ENCODE assay signal across 33 cellular contexts in genomic region chr2:171008550-171009205, GRCh38.
DNase-seq lines count a peak whose midpoint lies in the region; ATAC-seq, FAIRE-seq and TF ChIP-seq lines count a peak whose summit lies in the region.
"Had no signal": no experiment of that assay in that cellular context is flagged by ENCODE, and none has a peak within 500 bp of the region (broad histone marks: within the 10 kb centered on the region; RNA-seq: fewer than 3 reads in every experiment).

No MANE protein-coding gene starts in this region.

- WGBS in HepG2 (ENCODE audit: low lambda C conversion rate): 91% methylated on average over 2 of the region's 2 CpGs
- 62% methylated on average over 2 of the region's 2 CpGs for WGBS in right lobe of liver (ENCODE audit: insufficient coverage, low coverage, low lambda C conversion rate, missing lambda C conversion rate)
- 55% methylated on average over 2 of the region's 2 CpGs for WGBS in smooth muscle cell (ENCODE audit: low lambda C conversion rate)

- TF ChIP-seq EP300 in HepG2 (IDR thresholded peaks at IDR 0.05; ENCODE audit: low read depth in 2 of 2, low read length in 2 of 2) (no peak), HepG2 (CRISPR knock-in tag; IDR thresholded peaks at IDR 0.05; ENCODE audit: borderline replicate concordance) (no peak)

- no peak for DNase-seq in HepG2 (ENCODE audit: low spot score)
- no peak for DNase-seq in right lobe of liver
- no peak for DNase-seq in WTC11 (ENCODE audit: low spot score)
- peak; percentile 72 for DNase-seq in fibroblast of villous mesenchyme (ENCODE audit: low read depth)
- no peak for DNase-seq in smooth muscle cell (lab: John Stamatoyannopoulos, UW; ENCODE audit: unreplicated experiment)
- no peak for DNase-seq in cerebellar nuclear complex (lab: John Stamatoyannopoulos, UW)
- no peak for DNase-seq in activated CD4-positive, CD25-positive, alpha-beta regulatory T cell treated with anti-CD3 and anti-CD28 coated beads, Interleukin-2, amount 50 U/mL, for 72 hours
- DNase-seq: ACHN; activated CD4-positive, alpha-beta T cell treated with anti-CD3 and anti-CD28 coated beads for 4 hours; activated naive CD4-positive, alpha-beta T cell; BE2C; colonic mucosa; DMS53; effector CD8-positive, alpha-beta T cell; glutamatergic neuron; islet precursor cell; KG1; left ventricle myocardium superior; naive thymus-derived CD4-positive, alpha-beta T cell; NCI-H1105 treated with DMSO at 0.1 percent for 48 hours; NCI-H1930; NCI-H2171 treated with DMSO at 0.1 percent for 48 hours; NCI-H524; OCI-M1; stimulated activated CD4-positive, alpha-beta T cell treated with anti-CD3 and anti-CD28 coated beads, Interleukin-4, amount 100 ng/mL, for 24 hours; T-helper 17 cell; transverse colon had no signal

- CTCF ChIA-PET in HepG2 (lab: Yijun Ruan, JAX; ENCODE audit: low intra/inter-chr PET ratio, low total read pairs): no interaction called here
- CTCF ChIA-PET in WTC11 (lab: Charles Lee): interaction anchor here (1.4 kb wide), 1 partner anchor 36 kb away, joined by 4 read pairs; no protein-coding TSS in a partner anchor

- H3K4me1 ChIP-seq in HepG2 (ENCODE audit: insufficient read depth, low read length) (no peaks in the 10 kb centered on the region), right lobe of liver (no peaks in the 10 kb centered on the region), smooth muscle cell (ENCODE audit: low read depth) (peaks cover 7% of the 10 kb centered on the region)
- H3K4me1 ChIP-seq: BE2C, colonic mucosa, transverse colon had no signal

- no peak for TF ChIP-seq CTCF in HepG2 (CRISPR knock-in tag; IDR thresholded peaks at IDR 0.05)
- TF ChIP-seq CTCF in right lobe of liver (IDR thresholded peaks at IDR 0.05): no peak
- TF ChIP-seq CTCF in WTC11 (IDR thresholded peaks at IDR 0.05): no peak
- no peak for TF ChIP-seq CTCF in fibroblast of villous mesenchyme (IDR thresholded peaks at IDR 0.05; ENCODE audit: insufficient read depth, low read depth, low read length)
- TF ChIP-seq CTCF in smooth muscle cell (IDR thresholded peaks at IDR 0.05; ENCODE audit: borderline replicate concordance, insufficient read depth, poor library complexity, severe bottlenecking): no peak

- FAIRE-seq in HepG2 (lab: Jason Lieb, UNC): no peak
- FAIRE-seq: bronchial epithelial cell, H54, TTC549 had no signal

- H3F3A ChIP-seq in smooth muscle cell (ENCODE audit: low read depth): no peaks in the 10 kb centered on the region

- H3K36me3 ChIP-seq in HepG2 (replicated peaks in 1 of 2; ENCODE audit: control insufficient read depth in 1 of 2, insufficient read depth in 2 of 2, low read length in 2 of 2) (peaks cover 8 to 79% of the 10 kb centered on the region in 2 experiments), right lobe of liver (peaks cover 0 to 37% (median 12%) of the 10 kb centered on the region in 4 donors), smooth muscle cell (ENCODE audit: low read depth) (peaks cover 1% of the 10 kb centered on the region)

- H3K27me3 ChIP-seq in HepG2 (ENCODE audit: control insufficient read depth in 1 of 2, insufficient read depth in 2 of 2, low read length in 2 of 2) (no peaks in the 10 kb centered on the region), right lobe of liver (no peaks in the 10 kb centered on the region), smooth muscle cell (ENCODE audit: low read depth) (no peaks in the 10 kb centered on the region)
- H3K27me3 ChIP-seq: BE2C, colonic mucosa, transverse colon had no signal

- H4K20me1 ChIP-seq in HepG2 (ENCODE audit: insufficient read depth, low read length) (no peaks in the 10 kb centered on the region), smooth muscle cell (ENCODE audit: low read depth) (no peaks in the 10 kb centered on the region)

- H3K79me2 ChIP-seq in HepG2 (ENCODE audit: insufficient read depth, low read length) (no peaks in the 10 kb centered on the region), smooth muscle cell (ENCODE audit: low read depth) (no peaks in the 10 kb centered on the region)

- TF ChIP-seq RAD21 in HepG2 (CRISPR knock-in tag; IDR thresholded peaks at IDR 0.05): no peak

- in situ Hi-C loops in HepG2 (cut with HindIII; ENCODE audit: extremely low pct_ligation_motif_present, low pct_unique_long_range_greater_than_20kb): no loop called here

- H3K27ac ChIP-seq in HepG2 (ENCODE audit: extremely low read length, insufficient read depth, low read length) (no peak overlapping the region), right lobe of liver (no peak overlapping the region), smooth muscle cell (ENCODE audit: low read depth) (peak overlapping the region; percentile 21)
- H3K27ac ChIP-seq: colonic mucosa, SK-N-MC, transverse colon had no signal

- no peak overlapping the region for H3K4me3 Mint-ChIP-seq in WTC11
- H3K4me3 Mint-ChIP-seq: naive thymus-derived CD4-positive, alpha-beta T cell; T-helper 17 cell had no signal

- H3K4me1 Mint-ChIP-seq in WTC11: no peaks in the 10 kb centered on the region

- intact Hi-C loops in HepG2 (cut with micrococcal nuclease; ENCODE audit: unreplicated experiment) (no loop called here), right lobe of liver (cut with DNase I) (no loop called here)

- no peaks in the 10 kb centered on the region for H3K9me3 ChIP-seq in HepG2 (ENCODE audit: low read length)
- no peaks in the 10 kb centered on the region for H3K9me3 ChIP-seq in right lobe of liver
- H3K9me3 ChIP-seq in smooth muscle cell (replicated peaks; ENCODE audit: low read depth): no peaks in the 10 kb centered on the region
- H3K9me3 ChIP-seq: BE2C, colonic mucosa, transverse colon had no signal

- POLR2A ChIA-PET in HepG2 (lab: Yijun Ruan, JAX) (no interaction called here), WTC11 (lab: Charles Lee) (no interaction called here)

- peaks cover 44% of the 10 kb centered on the region for H3K36me3 Mint-ChIP-seq in WTC11

- peak overlapping the region; percentile 69 for H3K27ac Mint-ChIP-seq in WTC11
- H3K27ac Mint-ChIP-seq: progenitor cell of endocrine pancreas had no signal

- ATAC-seq in HepG2 (no peak), right lobe of liver (no peak), WTC11 (no peak), GM18519 (IDR thresholded peaks at IDR 0.05; ENCODE audit: low FRiP score, unreplicated experiment) (no peak)
- ATAC-seq: left ventricle myocardium superior; naive thymus-derived CD4-positive, alpha-beta T cell; T-helper 17 cell had no signal

- no peak for TF ChIP-seq POLR2A in HepG2 (IDR thresholded peaks at IDR 0.05; ENCODE audit: insufficient read depth in 1 of 2, low read depth in 2 of 2, low read length in 2 of 2)
- no peak for TF ChIP-seq POLR2A in right lobe of liver (IDR thresholded peaks at IDR 0.05)

- no TSS peak for BruUV-seq in HepG2 (replicated peaks; lab: Mats Ljungman, UMichigan)

- no peaks in the 10 kb centered on the region for H3K27me3 Mint-ChIP-seq in WTC11 (ENCODE audit: low read depth)
- H3K27me3 Mint-ChIP-seq: naive thymus-derived CD4-positive, alpha-beta T cell; progenitor cell of endocrine pancreas; T-helper 17 cell had no signal

- H2AFZ ChIP-seq in HepG2 (ENCODE audit: low read length): no peak overlapping the region
- H2AFZ ChIP-seq in smooth muscle cell (ENCODE audit: low read depth): no peak overlapping the region

- no peaks in the 10 kb centered on the region for H3K9me3 Mint-ChIP-seq in WTC11
- H3K9me3 Mint-ChIP-seq: naive thymus-derived CD4-positive, alpha-beta T cell had no signal

- H3K9ac ChIP-seq in HepG2 (ENCODE audit: insufficient read depth, low read depth, low read length) (no peak overlapping the region), smooth muscle cell (ENCODE audit: low read depth) (no peak overlapping the region)

- H3K4me2 ChIP-seq in HepG2 (ENCODE audit: low read depth, low read length) (no peak overlapping the region), smooth muscle cell (peak overlapping the region; percentile 12)

- H3K4me3 ChIP-seq in HepG2 (replicated peaks in 1 of 3; ENCODE audit: insufficient read depth in 1 of 3, low read depth in 2 of 3, low read length in 3 of 3) (no peak overlapping the region), right lobe of liver (no peak overlapping the region), fibroblast of villous mesenchyme (ENCODE audit: low read depth, low read length) (no peak overlapping the region), smooth muscle cell (no peak overlapping the region)
- H3K4me3 ChIP-seq: colonic mucosa, SK-N-MC, transverse colon had no signal

TF ChIP-seq in HepG2, 621 proteins besides CTCF, POLR2A, EP300 and RAD21 (continues in another document):
- TF ChIP-seq, protein P1, sequence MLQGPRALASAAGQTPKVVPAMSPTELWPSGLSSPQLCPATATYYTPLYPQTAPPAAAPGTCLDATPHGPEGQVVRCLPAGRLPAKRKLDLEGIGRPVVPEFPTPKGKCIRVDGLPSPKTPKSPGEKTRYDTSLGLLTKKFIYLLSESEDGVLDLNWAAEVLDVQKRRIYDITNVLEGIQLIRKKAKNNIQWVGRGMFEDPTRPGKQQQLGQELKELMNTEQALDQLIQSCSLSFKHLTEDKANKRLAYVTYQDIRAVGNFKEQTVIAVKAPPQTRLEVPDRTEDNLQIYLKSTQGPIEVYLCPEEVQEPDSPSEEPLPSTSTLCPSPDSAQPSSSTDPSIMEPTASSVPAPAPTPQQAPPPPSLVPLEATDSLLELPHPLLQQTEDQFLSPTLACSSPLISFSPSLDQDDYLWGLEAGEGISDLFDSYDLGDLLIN (CRISPR knock-in tag; IDR thresholded peaks at IDR 0.05; ENCODE audit: borderline replicate concordance): no peak
- TF ChIP-seq, protein P2, sequence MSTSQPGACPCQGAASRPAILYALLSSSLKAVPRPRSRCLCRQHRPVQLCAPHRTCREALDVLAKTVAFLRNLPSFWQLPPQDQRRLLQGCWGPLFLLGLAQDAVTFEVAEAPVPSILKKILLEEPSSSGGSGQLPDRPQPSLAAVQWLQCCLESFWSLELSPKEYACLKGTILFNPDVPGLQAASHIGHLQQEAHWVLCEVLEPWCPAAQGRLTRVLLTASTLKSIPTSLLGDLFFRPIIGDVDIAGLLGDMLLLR (CRISPR knock-in tag; IDR thresholded peaks at IDR 0.05): no peak

TF ChIP-seq in WTC11, 78 proteins besides CTCF, POLR2A, EP300 and RAD21 (continues in another document):
- TF ChIP-seq ZBTB21 (CRISPR knock-in tag; IDR thresholded peaks at IDR 0.05; ENCODE audit: borderline replicate concordance): no peak
- no peak for TF ChIP-seq ZNF219 (CRISPR knock-in tag; IDR thresholded peaks at IDR 0.05; ENCODE audit: borderline replicate concordance)
- TF ChIP-seq ATF2 (CRISPR knock-in tag; IDR thresholded peaks at IDR 0.05; ENCODE audit: borderline replicate concordance, low read depth): no peak
- no peak for TF ChIP-seq ZNF423 (CRISPR knock-in tag; IDR thresholded peaks at IDR 0.05)
- no peak for TF ChIP-seq CBFB (CRISPR knock-in tag; IDR thresholded peaks at IDR 0.05; ENCODE audit: low read depth)
